21 cellular contexts compared by ENCODE assay signal in the genomic region with DNA sequence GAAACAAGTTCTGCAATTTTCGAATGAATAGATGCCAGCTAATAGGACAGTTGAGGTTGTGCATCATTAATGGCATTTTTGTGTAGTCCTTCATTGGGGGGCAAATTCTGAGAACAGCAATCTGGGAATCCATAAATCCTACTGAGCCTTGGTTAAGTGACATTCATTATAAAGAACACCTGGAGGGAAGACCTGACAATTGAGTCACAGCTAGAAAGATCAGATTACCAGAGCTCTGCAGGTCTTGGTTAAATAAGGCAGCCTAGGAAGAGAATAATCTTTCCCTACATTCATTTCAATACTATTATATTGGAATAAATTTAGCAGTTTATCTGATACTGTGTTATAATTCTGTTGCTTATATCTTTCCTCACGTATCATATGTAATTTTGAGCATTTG. TPM values are rescaled to one million over a fixed set of nuclear protein-coding genes. Genes with fewer than 3 reads are reported as not detected.
DNase-seq lines count a peak whose midpoint lies in the region; ATAC-seq and TF ChIP-seq lines count a peak whose summit lies in the region.
"Had no signal": no experiment of that assay in that cellular context is flagged by ENCODE, and none has a peak within 500 bp of the region (broad histone marks: within the 10 kb centered on the region; RNA-seq: fewer than 3 reads in every experiment).

No MANE protein-coding gene starts in this region.

- H4K20me1 ChIP-seq in osteoblast (ENCODE audit: insufficient read depth, low read length), result no peaks in the 10 kb centered on the region

- no peaks in the 10 kb centered on the region for H3K4me1 ChIP-seq in osteoblast (ENCODE audit: insufficient read depth, low read length)
- H3K4me1 ChIP-seq: right atrium auricular region had no signal

- H2AFZ ChIP-seq in osteoblast (ENCODE audit: low read length), result no peak overlapping the region

- no peak overlapping the region for H3K4me3 ChIP-seq in osteoblast (ENCODE audit: insufficient read depth, low read length)
- H3K4me3 ChIP-seq: right atrium auricular region had no signal

- no peaks in the 10 kb centered on the region for H3K27me3 ChIP-seq in osteoblast (ENCODE audit: insufficient read depth, low read length)
- H3K27me3 ChIP-seq: right atrium auricular region had no signal

- H3K79me2 ChIP-seq in osteoblast (ENCODE audit: insufficient read depth, low read length), result no peaks in the 10 kb centered on the region

- H3K9me3 ChIP-seq in osteoblast (ENCODE audit: low read depth, low read length), result no peaks in the 10 kb centered on the region
- H3K9me3 ChIP-seq: right atrium auricular region had no signal

- no peak for TF ChIP-seq CTCF in osteoblast (IDR thresholded peaks at IDR 0.05; ENCODE audit: extremely low read depth, low read depth, low read length)

- no peak overlapping the region for H3K27ac ChIP-seq in osteoblast (ENCODE audit: low read depth, low read length)
- H3K27ac ChIP-seq: 22Rv1, right atrium auricular region had no signal

- ATAC-seq in HG03108 (IDR thresholded peaks at IDR 0.05; ENCODE audit: unreplicated experiment), result no peak
- ATAC-seq: activated CD8-positive, alpha-beta T cell treated with anti-CD3 and anti-CD28 coated beads for 36 hours; CD8-positive, alpha-beta T cell; HepG2 had no signal

- no peak overlapping the region for H3K4me2 ChIP-seq in osteoblast (ENCODE audit: insufficient read depth, low read length)

- H3K36me3 ChIP-seq in osteoblast (ENCODE audit: insufficient read depth, low read length), result no peaks in the 10 kb centered on the region
- H3K36me3 ChIP-seq: right atrium auricular region had no signal

- DNase-seq in DMS79 treated with DMSO at 0.1 percent for 48 hours (lab: John Stamatoyannopoulos, UW) (peak; percentile 61), DMS79 (lab: John Stamatoyannopoulos, UW) (no peak), NCI-H2081 treated with DMSO at 0.1 percent for 48 hours (lab: John Stamatoyannopoulos, UW) (peak; percentile 64), NCI-H774 (lab: John Stamatoyannopoulos, UW) (peak; percentile 43), iPS-NIHi11 (ENCODE audit: low spot score) (peak; percentile 12), glomerular visceral epithelial cell (ENCODE audit: extremely low spot score) (no peak), osteoblast (ENCODE audit: insufficient read length, low spot score, missing footprints) (no peak)
- DNase-seq: activated CD8-positive, alpha-beta T cell treated with anti-CD3 and anti-CD28 coated beads for 36 hours; activated naive CD4-positive, alpha-beta T cell treated with Interleukin-2 at 50 U/mL for 16 hours; activated T-cell treated with anti-CD3 and anti-CD28 coated beads, Interleukin-2, amount 50 U/mL, for 1 hour; amniotic stem cell; CD8-positive, alpha-beta T cell; dermis blood vessel endothelial cell; kidney; NCI-H1694 treated with DMSO at 0.1 percent for 48 hours had no signal

RNA-seq across cellular contexts. Expression of a gene that starts 14.2 kb away (rescaled TPM):
- total RNA-seq in osteoblast, result not detected in 2 replicates
- total RNA-seq: activated CD8-positive, alpha-beta T cell treated with anti-CD3 and anti-CD28 coated beads for 36 hours; CD8-positive, alpha-beta T cell; dermis blood vessel endothelial cell; endothelial cell of umbilical vein; HepG2; osteocyte had no signal

Comparison
In these comparisons a context has a peak if more than half of its experiments do, and no peak if none do; other contexts are left out.
1. DNase-seq: peak in DMS79 treated with DMSO at 0.1 percent for 48 hours (single experiment), NCI-H2081 treated with DMSO at 0.1 percent for 48 hours (single experiment), NCI-H774 (single experiment) and iPS-NIHi11 (single experiment); none in DMS79 (single experiment), glomerular visceral epithelial cell (single experiment) and osteoblast (single experiment).